Comparison of ENCODE assay signal across 1 cellular context in genomic region chr4:23934223-23934622, GRCh38.
TF ChIP-seq lines count a peak whose summit lies in the region.

No MANE protein-coding gene starts in this region.

TF ChIP-seq in IMR-90, 13 proteins besides CTCF, POLR2A, EP300 and RAD21 (continued from another document):
- TF ChIP-seq ELK1 (IDR thresholded peaks at IDR 0.05; ENCODE audit: borderline replicate concordance, low read depth, low read length), result no peak
- TF ChIP-seq USF2 (IDR thresholded peaks at IDR 0.05; ENCODE audit: low read depth, low read length), result no peak
- TF ChIP-seq RCOR1 (IDR thresholded peaks at IDR 0.05; ENCODE audit: insufficient replicate concordance, low read length), result no peak
- no peak for TF ChIP-seq FOS (IDR thresholded peaks at IDR 0.05; ENCODE audit: low read depth, low read length)
- TF ChIP-seq MAZ (IDR thresholded peaks at IDR 0.05; ENCODE audit: borderline replicate concordance, low read depth, low read length), result no peak
- no peak for TF ChIP-seq BHLHE40 (IDR thresholded peaks at IDR 0.05; ENCODE audit: low read depth, low read length)
- no peak for TF ChIP-seq RFX5 (IDR thresholded peaks at IDR 0.05; ENCODE audit: low read depth, low read length)
